ENCODE assay signal across 1 cellular context in genomic region chr3:188243124-188243795, GRCh38.
TF ChIP-seq lines count a peak whose summit lies in the region.

No MANE protein-coding gene starts in this region.

TF ChIP-seq in SK-N-SH, 30 proteins besides CTCF, POLR2A, EP300 and RAD21 (continued from another document):
- TF ChIP-seq REST (IDR thresholded peaks at IDR 0.05; ENCODE audit: low read depth, low read length) (no peak), GABPA (IDR thresholded peaks at IDR 0.05; ENCODE audit: low read depth) (no peak), FOSL2 (IDR thresholded peaks at IDR 0.05; ENCODE audit: borderline replicate concordance, low read depth) (no peak), MEF2A (IDR thresholded peaks at IDR 0.05; ENCODE audit: borderline replicate concordance, low read depth) (no peak), TAF1 (IDR thresholded peaks at IDR 0.05; ENCODE audit: borderline replicate concordance, low read depth, low read length) (no peak), MXI1 (IDR thresholded peaks at IDR 0.05; ENCODE audit: low read depth, low read length) (no peak), USF1 (IDR thresholded peaks at IDR 0.05; ENCODE audit: borderline replicate concordance, low read depth) (no peak), SMC3 (IDR thresholded peaks at IDR 0.05; ENCODE audit: low read depth, low read length) (no peak), NFIC (IDR thresholded peaks at IDR 0.05; ENCODE audit: borderline replicate concordance) (no peak), USF2 (IDR thresholded peaks at IDR 0.05; ENCODE audit: borderline replicate concordance, low read depth, low read length) (no peak), EZH2phosphoT487 (IDR thresholded peaks at IDR 0.05; ENCODE audit: borderline replicate concordance, low read depth) (no peak), GATA2 (CRISPR knock-in tag; IDR thresholded peaks at IDR 0.05) (no peak)
